ENCODE assay signal across 8 cellular contexts in the genomic region with DNA sequence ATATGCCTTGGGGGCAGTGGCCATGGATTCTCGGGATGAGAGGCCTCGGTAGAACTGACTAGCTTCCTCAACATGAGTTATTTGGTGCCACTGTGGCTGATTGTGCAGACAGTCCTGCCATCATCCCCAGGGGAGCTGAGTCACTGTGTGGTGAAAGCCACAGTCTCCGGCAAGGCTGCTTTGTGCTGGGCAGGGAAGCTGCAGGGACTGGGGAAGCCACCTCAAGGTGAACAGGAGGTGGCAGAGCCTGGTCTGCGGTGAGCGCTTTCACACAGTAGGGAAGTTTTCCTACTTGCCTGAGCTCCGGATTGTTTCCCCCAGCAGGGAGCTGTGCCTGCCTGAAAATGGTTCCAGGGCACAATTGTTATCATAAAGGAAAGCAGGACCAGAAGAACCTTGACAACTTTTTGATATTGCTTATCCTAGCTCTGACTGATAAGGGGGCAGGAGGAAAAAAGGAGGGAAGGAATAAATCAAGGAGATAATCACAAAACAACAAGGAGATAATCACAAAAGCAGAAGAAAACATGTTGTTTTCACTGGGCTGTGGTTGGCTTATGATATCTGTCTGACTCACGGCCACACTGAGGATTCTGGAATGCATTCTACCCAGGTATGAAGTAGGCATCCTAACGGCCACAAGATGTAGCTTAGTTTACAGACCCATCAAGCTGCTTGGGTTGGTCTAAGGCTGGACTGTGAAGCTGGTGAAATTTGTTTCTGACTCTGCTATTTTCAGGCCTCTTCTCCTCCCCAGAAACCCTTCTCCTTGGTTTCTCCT. TPM values are rescaled to one million over a fixed set of nuclear protein-coding genes. Genes with fewer than 3 reads are reported as not detected.
DNase-seq lines count a peak whose midpoint lies in the region; ATAC-seq and TF ChIP-seq lines count a peak whose summit lies in the region.

No MANE protein-coding gene starts in this region.

- H3K9me3 Mint-ChIP-seq in chondrocyte (ENCODE audit: low read depth): peaks cover 14% of the 10 kb centered on the region
- H3K9me3 Mint-ChIP-seq in Caco-2 (ENCODE audit: unreplicated experiment): no peaks in the 10 kb centered on the region

- peak overlapping the region; percentile 67 for H3K27ac ChIP-seq in DND-41 (ENCODE audit: low read length)

- in situ Hi-C loops in KBM-7 (cut with MboI; ENCODE audit: low pct_unique_long_range_greater_than_20kb, low sequenced_read_pairs): no loop called here

- POLR2A ChIA-PET in Caco-2 (lab: Charles Lee): interaction anchor here (0.5 kb wide), 1 partner anchor 263 kb away, joined by 3 read pairs; no protein-coding TSS in a partner anchor

- H2AFZ ChIP-seq in DND-41 (ENCODE audit: low read depth, low read length): peak overlapping the region; percentile 35; the same call in 1 of the 2 replicates

- intact Hi-C loops in Caco-2 (cut with micrococcal nuclease; ENCODE audit: unreplicated experiment): loop anchor here (5.0 kb wide), 1 partner anchor 149 kb away; no protein-coding TSS in a partner anchor

- TF ChIP-seq CTCF in DND-41 (IDR thresholded peaks at IDR 0.05; ENCODE audit: borderline replicate concordance, extremely low read depth, low read length, poor library complexity, severe bottlenecking) (peak; percentile 68), chondrocyte (IDR thresholded peaks at IDR 0.05) (peak; percentile 12), Caco-2 (IDR thresholded peaks at IDR 0.05; ENCODE audit: insufficient read depth in 1 of 2, low read depth in 1 of 2, low read length in 1 of 2, severe bottlenecking in 1 of 2, unreplicated experiment in 1 of 2) (no peak)

- CTCF ChIA-PET in Caco-2 (lab: Charles Lee): interaction anchor here (1.5 kb wide), 1 partner anchor 38 kb away, joined by 4 read pairs; no protein-coding TSS in a partner anchor

- no peaks in the 10 kb centered on the region for H3K4me1 Mint-ChIP-seq in chondrocyte (ENCODE audit: low read depth)
- H3K4me1 Mint-ChIP-seq in Caco-2 (ENCODE audit: low read depth, unreplicated experiment): no peaks in the 10 kb centered on the region

- H3K4me2 ChIP-seq in DND-41 (ENCODE audit: insufficient read depth, low read length): peak overlapping the region; percentile 56

- DNase-seq in DND-41: peak; percentile 93
- peak; percentile 76 for DNase-seq in KBM-7
- peak; percentile 27 for DNase-seq in activated CD4-positive, CD25-positive, alpha-beta regulatory T cell treated with anti-CD3 and anti-CD28 coated beads, Interleukin-2, amount 50 U/mL, for 16 hours (ENCODE audit: low read depth, low spot score)
- no peak for DNase-seq in chondrocyte (ENCODE audit: low spot score)
- peak; percentile 70 to 71 for DNase-seq in stimulated activated CD4-positive, alpha-beta T cell treated with anti-CD3 and anti-CD28 coated beads, Interleukin-15, amount 100 ng/mL, for 48 hours (ENCODE audit: low read depth in 2 of 2)
- no peak for DNase-seq in Caco-2

- no peak overlapping the region for H3K4me3 Mint-ChIP-seq in chondrocyte (ENCODE audit: unreplicated experiment)
- no peak overlapping the region for H3K4me3 Mint-ChIP-seq in Caco-2 (ENCODE audit: unreplicated experiment)

- H3K27ac Mint-ChIP-seq in chondrocyte (ENCODE audit: unreplicated experiment) (no peak overlapping the region), Caco-2 (ENCODE audit: unreplicated experiment) (no peak overlapping the region)

- H3K79me2 ChIP-seq in DND-41 (ENCODE audit: insufficient read depth, low read length): no peaks in the 10 kb centered on the region

- H3K9me3 ChIP-seq in DND-41 (ENCODE audit: insufficient read depth, low read length, severe bottlenecking) (peaks cover 4% of the 10 kb centered on the region), Caco-2 (no peaks in the 10 kb centered on the region)

- peak overlapping the region in 1 of 2 experiments; percentile 24; a peak in 2 of 4 replicates for H3K4me3 ChIP-seq in DND-41 (ENCODE audit: low read depth in 1 of 2, low read length in 2 of 2)
- H3K4me3 ChIP-seq in Caco-2 (ENCODE audit: low read depth, low read length): no peak overlapping the region

- H3K27me3 Mint-ChIP-seq in chondrocyte (ENCODE audit: low read depth): no peaks in the 10 kb centered on the region
- no peaks in the 10 kb centered on the region for H3K27me3 Mint-ChIP-seq in Caco-2 (ENCODE audit: insufficient read depth, unreplicated experiment)

- peaks cover 35% of the 10 kb centered on the region for H3K4me1 ChIP-seq in DND-41 (ENCODE audit: insufficient read depth, low read length)
- no peaks in the 10 kb centered on the region for H3K4me1 ChIP-seq in Caco-2

- H3K36me3 ChIP-seq in DND-41 (ENCODE audit: insufficient read depth, low read length) (no peaks in the 10 kb centered on the region), Caco-2 (ENCODE audit: control insufficient read depth, insufficient read depth, low read length) (no peaks in the 10 kb centered on the region)

- ATAC-seq in DND-41 (ENCODE audit: insufficient read depth, low read depth) (peak; percentile 100), GM21515 (IDR thresholded peaks at IDR 0.05; ENCODE audit: unreplicated experiment) (peak; percentile 65), HG02840 (IDR thresholded peaks at IDR 0.05; ENCODE audit: low FRiP score, unreplicated experiment) (no peak)

- no TSS peak for BruUV-seq in Caco-2 (replicated peaks; lab: Mats Ljungman, UMichigan)

- no peak overlapping the region for H3K9ac ChIP-seq in DND-41 (ENCODE audit: low read depth, low read length)

- H3K27me3 ChIP-seq in DND-41 (ENCODE audit: insufficient read depth, low read length, poor library complexity) (no peaks in the 10 kb centered on the region), Caco-2 (replicated peaks; ENCODE audit: control insufficient read depth, insufficient read depth, low read length) (no peaks in the 10 kb centered on the region)

- no peaks in the 10 kb centered on the region for H4K20me1 ChIP-seq in DND-41 (ENCODE audit: insufficient read depth, low read length)

- peaks cover 2% of the 10 kb centered on the region for H3K36me3 Mint-ChIP-seq in chondrocyte (ENCODE audit: low read depth)
- H3K36me3 Mint-ChIP-seq in Caco-2 (ENCODE audit: insufficient read depth, unreplicated experiment): no peaks in the 10 kb centered on the region

RNA-seq across cellular contexts. Expression of a gene that starts 32.2 kb away (rescaled TPM):
- total RNA-seq in chondrocyte: 2.4 to 5.1 TPM (median 2.9 TPM) in 3 replicates
- 8.6 and 16.1 TPM in 2 replicates for total RNA-seq in Caco-2 (2022)

Comparison
In these comparisons a context has a peak if more than half of its experiments do, and no peak if none do; other contexts are left out.
1. DNase-seq: peak in DND-41 (single experiment), KBM-7 (single experiment), activated CD4-positive, CD25-positive, alpha-beta regulatory T cell treated with anti-CD3 and anti-CD28 coated beads, Interleukin-2, amount 50 U/mL, for 16 hours (single experiment) and stimulated activated CD4-positive, alpha-beta T cell treated with anti-CD3 and anti-CD28 coated beads, Interleukin-15, amount 100 ng/mL, for 48 hours (2 of 2); none in chondrocyte (single experiment) and Caco-2 (0 of 2).
2. CTCF ChIP-seq: peak in DND-41 (single experiment) and chondrocyte (single experiment); none in Caco-2 (0 of 2).